ENCODE assay signal across 18 cellular contexts in the genomic region with DNA sequence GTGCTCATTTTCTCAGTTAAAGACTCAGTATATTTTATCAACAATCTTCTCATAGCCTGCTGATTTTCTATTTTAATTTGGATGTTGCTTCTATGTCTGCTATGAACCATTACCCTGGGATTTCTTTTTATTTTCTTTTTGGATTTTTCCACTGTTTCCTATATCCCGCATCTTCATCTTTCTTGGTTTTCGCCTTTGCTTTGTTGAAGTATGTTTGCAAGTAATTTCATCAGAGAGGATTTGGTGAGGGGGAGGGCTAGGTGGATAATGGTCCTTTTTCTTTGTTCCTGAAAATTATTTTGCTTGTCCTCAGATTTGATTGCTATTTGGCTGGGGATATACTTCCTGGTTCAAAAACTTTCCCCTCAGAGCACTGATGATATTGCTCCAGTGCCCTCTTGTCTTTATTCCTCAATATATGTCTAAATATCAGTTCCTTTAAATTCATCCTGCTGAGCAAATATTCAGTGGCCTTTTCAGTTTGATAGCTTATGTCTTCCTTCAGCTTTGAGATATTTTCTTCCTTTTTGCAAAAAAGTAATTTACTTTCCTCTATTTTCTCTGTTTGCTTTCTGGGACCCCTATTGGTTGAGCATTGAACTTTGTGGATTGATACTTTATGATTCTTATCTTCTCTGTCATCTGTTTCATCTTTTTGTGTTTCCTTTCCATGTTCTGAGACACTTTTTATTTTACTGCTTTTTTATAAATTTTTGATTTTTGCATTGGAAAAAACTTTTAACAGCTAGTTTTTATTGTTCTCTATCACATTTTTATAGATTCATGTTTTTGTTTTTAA.
A peak's percentile ranks its signal among the peaks of the same experiment; 100 is the strongest.
DNase-seq lines count a peak whose midpoint lies in the region; ATAC-seq, FAIRE-seq and TF ChIP-seq lines count a peak whose summit lies in the region.
"Had no signal": no experiment of that assay in that cellular context is flagged by ENCODE, and none has a peak within 500 bp of the region (broad histone marks: within the 10 kb centered on the region; RNA-seq: fewer than 3 reads in every experiment).

No MANE protein-coding gene starts in this region.

- H3K9me3 Mint-ChIP-seq in HFFc6 (peaks cover 16% of the 10 kb centered on the region; the same call in 1 of the 2 replicates), endodermal cell (peaks cover 27% of the 10 kb centered on the region), CD14-positive monocyte (peaks cover 3 to 10% (median 6%) of the 10 kb centered on the region in 7 donors)

- in situ Hi-C loops in Panc1 (cut with HindIII; ENCODE audit: low pct_unique_long_range_greater_than_20kb, low sequenced_read_pairs), result no loop called here

- WGBS in endodermal cell (ENCODE audit: insufficient coverage in 1 of 2, insufficient read length in 1 of 2), 2 experiments, result 96% methylated on average over 2 of the region's 2 CpGs; no CpG with 5 or more reads in 1 of the 2 experiments
- WGBS in smooth muscle cell (ENCODE audit: low lambda C conversion rate), result 95% methylated on average over 2 of the region's 2 CpGs

- H3K36me3 ChIP-seq in Panc1 (ENCODE audit: control insufficient read depth, insufficient read depth, low read length) (no peaks in the 10 kb centered on the region), endodermal cell (ENCODE audit: control insufficient read depth, insufficient read depth, low read length) (no peaks in the 10 kb centered on the region), kidney (ENCODE audit: control insufficient read depth in 1 of 2, insufficient read depth in 2 of 2, low read length in 2 of 2) (no peaks in the 10 kb centered on the region), smooth muscle cell (ENCODE audit: low read depth) (no peaks in the 10 kb centered on the region)
- H3K36me3 ChIP-seq: BE2C had no signal

- DNase-seq in HFFc6, result no peak
- no peak for DNase-seq in Panc1 (ENCODE audit: low read depth, low spot score)
- no peak for DNase-seq in endodermal cell
- DNase-seq in kidney, result no peak
- DNase-seq in smooth muscle cell (lab: John Stamatoyannopoulos, UW; ENCODE audit: unreplicated experiment), result no peak
- DNase-seq in epidermal melanocyte (ENCODE audit: insufficient read length, low spot score), result no peak
- DNase-seq in CD14-positive monocyte (ENCODE audit: low spot score), result no peak
- DNase-seq: BE2C; CD8-positive, alpha-beta T cell; COR-L47; DND-41; GDM1 had no signal

- H3K9me3 ChIP-seq in Panc1 (ENCODE audit: control insufficient read depth, insufficient read depth, low read depth, low read length) (no peaks in the 10 kb centered on the region), endodermal cell (ENCODE audit: control insufficient read depth, low read length) (peaks cover 16% of the 10 kb centered on the region), kidney (ENCODE audit: control insufficient read depth in 1 of 2, low read length in 2 of 2) (peaks cover 0 to 3% of the 10 kb centered on the region in 2 donors), smooth muscle cell (replicated peaks; ENCODE audit: low read depth) (no peaks in the 10 kb centered on the region)
- H3K9me3 ChIP-seq: BE2C had no signal

- H3K27ac ChIP-seq in Panc1 (ENCODE audit: low read length) (peak overlapping the region; percentile 8; the same call in 1 of the 2 replicates), endodermal cell (ENCODE audit: low read depth, low read length) (no peak overlapping the region), kidney (ENCODE audit: low read depth in 2 of 2, low read length in 2 of 2) (no peak overlapping the region), smooth muscle cell (ENCODE audit: low read depth) (no peak overlapping the region)
- H3K27ac ChIP-seq: C4-2B had no signal

- intact Hi-C loops in Panc1 (cut with micrococcal nuclease; ENCODE audit: unreplicated experiment) (no loop called here), kidney (cut with DNase I) (no loop called here), CD14-positive monocyte (cut with micrococcal nuclease) (no loop called here)

- H3K4me1 ChIP-seq in Panc1 (ENCODE audit: control insufficient read depth, insufficient read depth, low read length), result no peaks in the 10 kb centered on the region
- H3K4me1 ChIP-seq in endodermal cell (ENCODE audit: control insufficient read depth, insufficient read depth, low read length), result no peaks in the 10 kb centered on the region
- no peaks in the 10 kb centered on the region for H3K4me1 ChIP-seq in kidney (ENCODE audit: control insufficient read depth in 1 of 2, insufficient read depth in 1 of 2, low read depth in 1 of 2, low read length in 2 of 2)
- no peaks in the 10 kb centered on the region for H3K4me1 ChIP-seq in smooth muscle cell (ENCODE audit: low read depth)
- H3K4me1 ChIP-seq: BE2C had no signal

- ATAC-seq in Panc1, result no peak
- no peak for ATAC-seq in GM21717 (IDR thresholded peaks at IDR 0.05; ENCODE audit: unreplicated experiment)
- ATAC-seq: CD8-positive, alpha-beta T cell; HCT116 had no signal

- TF ChIP-seq CTCF in HFFc6 (IDR thresholded peaks at IDR 0.05) (peak; percentile 41; the same call in 1 of the 2 replicates), Panc1 (IDR thresholded peaks at IDR 0.05) (no peak), endodermal cell (conservative IDR thresholded peaks at IDR 0.05) (peak; percentile 54), kidney (IDR thresholded peaks at IDR 0.05; ENCODE audit: borderline replicate concordance, extremely low read depth, insufficient read depth) (no peak), smooth muscle cell (IDR thresholded peaks at IDR 0.05; ENCODE audit: borderline replicate concordance, insufficient read depth, poor library complexity, severe bottlenecking) (no peak), CD14-positive monocyte (IDR thresholded peaks at IDR 0.05) (no peak)

- no peak overlapping the region for H2AFZ ChIP-seq in smooth muscle cell (ENCODE audit: low read depth)

- no peak overlapping the region for H3K27ac Mint-ChIP-seq in HFFc6
- H3K27ac Mint-ChIP-seq in endodermal cell, result no peak overlapping the region
- no peak overlapping the region for H3K27ac Mint-ChIP-seq in CD14-positive monocyte
- H3K27ac Mint-ChIP-seq: CD8-positive, alpha-beta T cell had no signal

- H3K27me3 ChIP-seq in Panc1 (ENCODE audit: control insufficient read depth, insufficient read depth, low read length) (no peaks in the 10 kb centered on the region), endodermal cell (ENCODE audit: control insufficient read depth, insufficient read depth, low read length, poor library complexity, severe bottlenecking) (no peaks in the 10 kb centered on the region), smooth muscle cell (ENCODE audit: low read depth) (no peaks in the 10 kb centered on the region)
- H3K27me3 ChIP-seq: BE2C had no signal

- H3K9ac ChIP-seq in endodermal cell (ENCODE audit: extremely low read depth, low read length, poor library complexity, severe bottlenecking) (no peak overlapping the region), kidney (ENCODE audit: low read length in 2 of 2) (no peak overlapping the region), smooth muscle cell (ENCODE audit: low read depth) (no peak overlapping the region)

- H3K4me2 ChIP-seq in smooth muscle cell, result no peak overlapping the region

- CTCF ChIA-PET in Panc1 (lab: Charles Lee), result no interaction called here

- FAIRE-seq in kidney (lab: Jason Lieb, UNC), result peak; percentile 23
- FAIRE-seq: A204.1, D721Med, GM12892 had no signal

- H3K4me1 Mint-ChIP-seq in HFFc6 (ENCODE audit: low read depth), result peaks cover 38% of the 10 kb centered on the region
- peaks cover 31% of the 10 kb centered on the region for H3K4me1 Mint-ChIP-seq in endodermal cell
- peaks cover 4% of the 10 kb centered on the region for H3K4me1 Mint-ChIP-seq in CD14-positive monocyte

- H3K4me3 ChIP-seq in Panc1 (ENCODE audit: low read depth in 2 of 2, low read length in 2 of 2) (no peak overlapping the region), endodermal cell (ENCODE audit: low read length) (no peak overlapping the region), kidney (ENCODE audit: low read length in 2 of 2) (no peak overlapping the region), smooth muscle cell (no peak overlapping the region)

- H3K27me3 Mint-ChIP-seq in HFFc6 (ENCODE audit: insufficient read depth), result peaks cover 4% of the 10 kb centered on the region; the same call in 1 of the 2 replicates
- H3K27me3 Mint-ChIP-seq in endodermal cell (ENCODE audit: insufficient read depth), result no peaks in the 10 kb centered on the region
- peaks cover 0 to 3% (median 0%) of the 10 kb centered on the region in 3 donors for H3K27me3 Mint-ChIP-seq in CD14-positive monocyte (ENCODE audit: low read depth in 3 of 3)

- H3K36me3 Mint-ChIP-seq in HFFc6 (ENCODE audit: low read depth), result peaks cover 24% of the 10 kb centered on the region
- H3K36me3 Mint-ChIP-seq in endodermal cell (ENCODE audit: low read depth), result no peaks in the 10 kb centered on the region
- no peaks in the 10 kb centered on the region for H3K36me3 Mint-ChIP-seq in CD14-positive monocyte
- H3K36me3 Mint-ChIP-seq: CD8-positive, alpha-beta T cell had no signal

- H3K79me2 ChIP-seq in smooth muscle cell (ENCODE audit: low read depth), result no peaks in the 10 kb centered on the region

- H3F3A ChIP-seq in smooth muscle cell (ENCODE audit: low read depth), result no peaks in the 10 kb centered on the region

- H4K20me1 ChIP-seq in smooth muscle cell (ENCODE audit: low read depth), result no peaks in the 10 kb centered on the region

- POLR2A ChIA-PET in Panc1 (lab: Charles Lee), result interaction anchor here (0.6 kb wide), 2 partner anchors 86 to 235 kb away, joined by 3 to 11 read pairs; no protein-coding TSS in a partner anchor

- H3K4me3 Mint-ChIP-seq in HFFc6 (no peak overlapping the region), endodermal cell (no peak overlapping the region), CD14-positive monocyte (no peak overlapping the region)
- H3K4me3 Mint-ChIP-seq: CD8-positive, alpha-beta T cell had no signal

- no TSS peak for BruUV-seq in Panc1 (replicated peaks; lab: Mats Ljungman, UMichigan)

Comparison
In these comparisons a context has a peak if more than half of its experiments do, and no peak if none do; other contexts are left out.
1. CTCF ChIP-seq: peak in HFFc6 (single experiment) and endodermal cell (single experiment); none in Panc1 (single experiment), kidney (single experiment), smooth muscle cell (single experiment) and CD14-positive monocyte (single experiment).